In the genomic region with DNA sequence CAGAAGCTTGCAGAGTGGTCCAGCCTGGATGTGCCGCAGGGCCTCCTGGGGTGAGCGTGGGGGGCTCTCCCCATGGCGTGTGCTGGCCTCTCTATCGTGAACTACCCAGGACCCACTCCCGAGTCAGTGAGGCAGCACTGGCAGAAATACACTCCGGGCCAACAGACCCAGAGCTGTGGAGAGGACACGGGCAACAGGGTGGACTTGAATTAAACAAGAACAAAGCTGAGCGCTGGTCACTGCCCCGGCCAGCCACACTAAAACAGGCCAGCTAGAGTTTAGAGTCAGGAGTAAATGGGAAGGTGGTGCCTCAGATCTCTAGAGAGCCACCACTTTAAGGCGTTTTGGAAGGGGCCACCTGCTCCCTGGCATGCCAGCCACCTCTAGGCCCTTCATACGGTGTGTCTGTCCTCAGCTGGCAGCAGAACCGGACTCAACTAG, we compare ENCODE assay signal across 27 cellular contexts.
A peak's percentile ranks its signal among the peaks of the same experiment; 100 is the strongest.
DNase-seq lines count a peak whose midpoint lies in the region; ATAC-seq and TF ChIP-seq lines count a peak whose summit lies in the region.
"Had no signal": no experiment of that assay in that cellular context is flagged by ENCODE, and none has a peak within 500 bp of the region (broad histone marks: within the 10 kb centered on the region; RNA-seq: fewer than 3 reads in every experiment).

No MANE protein-coding gene starts in this region.

- H3K9me2 ChIP-seq in OCI-LY1 (ENCODE audit: low read depth, low read length) = no peaks in the 10 kb centered on the region
- H3K9me2 ChIP-seq: SK-N-SH had no signal

- H3K9me3 ChIP-seq in OCI-LY1 (ENCODE audit: low read length) (no peaks in the 10 kb centered on the region), spleen (no peaks in the 10 kb centered on the region)
- H3K9me3 ChIP-seq: body of pancreas, gastroesophageal sphincter, pancreas, SK-N-SH, thoracic aorta, uterus had no signal

- H2AFZ ChIP-seq in OCI-LY1 (ENCODE audit: low read length) = no peak overlapping the region
- H2AFZ ChIP-seq: GM23338 had no signal

- WGBS in spleen, 5 donors = 86 to 93% (median 91%) methylated on average over 12 of the region's 12 CpGs

- H3F3A ChIP-seq in OCI-LY1 (ENCODE audit: insufficient read depth, low read length) = no peaks in the 10 kb centered on the region

- intact Hi-C loops in spleen (cut with DNase I; ENCODE audit: low total_unique reads) = no loop called here

- no peak overlapping the region for H3K4me2 ChIP-seq in OCI-LY1 (ENCODE audit: low read length)
- H3K4me2 ChIP-seq: GM23338, SK-N-SH had no signal

- H3K9ac ChIP-seq in OCI-LY1 (ENCODE audit: low read length) = no peak overlapping the region
- H3K9ac ChIP-seq: SK-N-SH had no signal

- peak overlapping the region; percentile 23 for H3K27ac ChIP-seq in OCI-LY1 (ENCODE audit: low read depth, low read length, poor library complexity, severe bottlenecking)
- H3K27ac ChIP-seq in spleen = no peak overlapping the region
- no peak overlapping the region for H3K27ac ChIP-seq in foreskin keratinocyte
- H3K27ac ChIP-seq: body of pancreas, gastroesophageal sphincter, pancreas, thoracic aorta, uterus had no signal

- no peaks in the 10 kb centered on the region for H3K79me2 ChIP-seq in OCI-LY1 (ENCODE audit: insufficient read depth, low read length)

- H3K27me3 ChIP-seq in OCI-LY1 (ENCODE audit: insufficient read depth, low read length) (no peaks in the 10 kb centered on the region), spleen (replicated peaks in 1 of 7) (peaks cover 0 to 34% (median 9%) of the 10 kb centered on the region in 7 donors), foreskin keratinocyte (peaks cover 31% of the 10 kb centered on the region)
- H3K27me3 ChIP-seq: body of pancreas, pancreas, uterus had no signal

- no peaks in the 10 kb centered on the region for H3K36me3 ChIP-seq in OCI-LY1 (ENCODE audit: insufficient read depth, low read length)
- no peaks in the 10 kb centered on the region for H3K36me3 ChIP-seq in spleen
- H3K36me3 ChIP-seq: gastroesophageal sphincter, pancreas, thoracic aorta, uterus had no signal

- ATAC-seq in foreskin keratinocyte = no peak
- ATAC-seq: activated CD8-positive, alpha-beta T cell treated with anti-CD3 and anti-CD28 coated beads, Interleukin-2, amount 10 ng/mL, durations not matched to agents 7 days and 5 days; activated T-cell treated with anti-CD3 and anti-CD28 coated beads, Interleukin-2, amount 50 U/mL, for 4 hours; body of pancreas; gastroesophageal sphincter; GM23338; pancreas had no signal

- H3K4me3 ChIP-seq in OCI-LY1 (ENCODE audit: low read depth, low read length, poor library complexity, severe bottlenecking) (no peak overlapping the region), spleen (no peak overlapping the region)
- H3K4me3 ChIP-seq: body of pancreas, gastroesophageal sphincter, GM23338, lung, pancreas, thoracic aorta, uterus had no signal

- TF ChIP-seq POLR2A in spleen (IDR thresholded peaks at IDR 0.05) = no peak

- DNase-seq in activated CD4-positive, CD25-positive, alpha-beta regulatory T cell treated with anti-CD3 and anti-CD28 coated beads, Interleukin-2, amount 50 U/mL, for 72 hours = peak; percentile 21
- DNase-seq in activated CD4-positive, CD25-positive, alpha-beta regulatory T cell (lab: John Stamatoyannopoulos, UW) = no peak
- DNase-seq in islet precursor cell = peak; percentile 36
- peak; percentile 56 for DNase-seq in spleen
- no peak for DNase-seq in DMS79 (lab: John Stamatoyannopoulos, UW)
- no peak for DNase-seq in foreskin keratinocyte
- DNase-seq in NCI-H2227 (lab: John Stamatoyannopoulos, UW; ENCODE audit: unreplicated experiment) = no peak
- DNase-seq: activated CD4-positive, alpha-beta T cell treated with anti-CD3 and anti-CD28 coated beads for 4 hours; activated CD8-positive, alpha-beta T cell treated with anti-CD3 and anti-CD28 coated beads, Interleukin-2, amount 10 ng/mL, durations not matched to agents 7 days and 5 days; activated naive CD4-positive, alpha-beta T cell treated with Interleukin-2 at 50 U/mL for 16 hours; activated T-cell treated with anti-CD3 and anti-CD28 coated beads, Interleukin-2, amount 50 U/mL, for 4 hours; HFFc6; KBM-7; NCI-H2029 treated with DMSO at 0.1 percent for 48 hours; NCI-H2227 treated with DMSO at 0.1 percent for 48 hours; NCI-H526; nephron progenitor cell; SK-N-SH; stimulated activated naive CD4-positive, alpha-beta T cell had no signal

- TF ChIP-seq CTCF in OCI-LY1 (IDR thresholded peaks at IDR 0.05; ENCODE audit: low read length) (no peak), spleen (IDR thresholded peaks at IDR 0.05 in 8 of 11, conservative IDR thresholded peaks at IDR 0.05 in 3 of 11) (no peak), foreskin keratinocyte (conservative IDR thresholded peaks at IDR 0.05) (no peak)

- no peaks in the 10 kb centered on the region for H4K20me1 ChIP-seq in OCI-LY1 (ENCODE audit: insufficient read depth, low read length)

- peaks cover 46% of the 10 kb centered on the region for H3K4me1 ChIP-seq in OCI-LY1 (ENCODE audit: insufficient read depth, low read length, severe bottlenecking)
- peaks cover 0 to 38% (median 14%) of the 10 kb centered on the region in 6 donors for H3K4me1 ChIP-seq in spleen
- H3K4me1 ChIP-seq in foreskin keratinocyte = no peaks in the 10 kb centered on the region
- H3K4me1 ChIP-seq: body of pancreas, pancreas had no signal

Comparison
In these comparisons a context has a peak if more than half of its experiments do, and no peak if none do; other contexts are left out.
1. DNase-seq: peak in activated CD4-positive, CD25-positive, alpha-beta regulatory T cell treated with anti-CD3 and anti-CD28 coated beads, Interleukin-2, amount 50 U/mL, for 72 hours (single experiment), islet precursor cell (single experiment) and spleen (single experiment); none in activated CD4-positive, CD25-positive, alpha-beta regulatory T cell (0 of 4), DMS79 (single experiment), foreskin keratinocyte (0 of 2) and NCI-H2227 (single experiment).